Comparison of ENCODE assay signal across 9 cellular contexts in the genomic region with DNA sequence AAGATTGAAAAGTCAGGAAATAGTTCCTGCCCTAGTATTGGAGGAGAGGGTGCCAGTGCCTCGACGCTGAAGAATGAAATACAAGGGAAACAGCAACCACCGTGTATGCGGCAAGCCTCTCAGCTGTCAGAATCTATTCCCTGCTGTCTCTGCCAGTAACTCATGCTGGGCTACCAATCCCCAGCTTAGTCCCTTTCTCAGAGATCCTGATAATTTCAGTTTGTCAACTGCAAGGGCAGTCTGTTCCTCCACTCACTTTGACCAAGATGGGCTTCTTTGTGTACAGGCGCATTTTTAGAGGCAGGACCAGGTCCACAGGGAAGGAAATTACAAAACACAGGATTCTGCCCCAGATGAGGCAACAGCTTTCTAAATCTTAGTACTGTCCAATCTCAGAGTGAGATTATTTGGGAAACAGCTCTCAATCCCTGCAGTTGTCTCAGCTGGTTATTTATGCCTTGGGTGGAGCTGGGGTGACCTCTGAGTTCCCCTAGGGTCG. TPM values are rescaled to one million over a fixed set of nuclear protein-coding genes. Genes with fewer than 3 reads are reported as not detected.
A peak's percentile ranks its signal among the peaks of the same experiment; 100 is the strongest.
DNase-seq lines count a peak whose midpoint lies in the region; ATAC-seq, FAIRE-seq and TF ChIP-seq lines count a peak whose summit lies in the region.
"Had no signal": no experiment of that assay in that cellular context is flagged by ENCODE, and none has a peak within 500 bp of the region (broad histone marks: within the 10 kb centered on the region; RNA-seq: fewer than 3 reads in every experiment).

No MANE protein-coding gene starts in this region.

- ATAC-seq in Right ventricle myocardium superior (ENCODE audit: poor library complexity) (peak; percentile 5), left ventricle myocardium superior (no peak), HG02938 (IDR thresholded peaks at IDR 0.05; ENCODE audit: unreplicated experiment) (no peak)

- no peaks in the 10 kb centered on the region for H3K9me3 ChIP-seq in kidney (ENCODE audit: control insufficient read depth in 1 of 2, low read length in 2 of 2)
- no peaks in the 10 kb centered on the region for H3K9me3 ChIP-seq in uterus
- no peaks in the 10 kb centered on the region for H3K9me3 ChIP-seq in prostate gland

- no peaks in the 10 kb centered on the region for H3K36me3 ChIP-seq in kidney (ENCODE audit: control insufficient read depth in 1 of 2, insufficient read depth in 2 of 2, low read length in 2 of 2)
- H3K36me3 ChIP-seq in uterus: no peaks in the 10 kb centered on the region
- H3K36me3 ChIP-seq in prostate gland: no peaks in the 10 kb centered on the region

- DNase-seq in Right ventricle myocardium superior: no peak
- no peak for DNase-seq in left ventricle myocardium superior
- no peak for DNase-seq in kidney
- DNase-seq in uterus: no peak
- DNase-seq in prostate gland (ENCODE audit: low spot score): no peak
- DNase-seq in HTR-8/SVneo (ENCODE audit: insufficient read length, low spot score): no peak
- DNase-seq: T-helper 9 cell had no signal

- TF ChIP-seq CTCF in kidney (IDR thresholded peaks at IDR 0.05; ENCODE audit: borderline replicate concordance, extremely low read depth, insufficient read depth) (no peak), uterus (IDR thresholded peaks at IDR 0.05) (no peak), prostate gland (IDR thresholded peaks at IDR 0.05) (no peak)

- FAIRE-seq in kidney (lab: Jason Lieb, UNC): no peak
- FAIRE-seq in HTR-8/SVneo (lab: Jason Lieb, UNC): no peak

- no peak for TF ChIP-seq POLR2A in uterus (IDR thresholded peaks at IDR 0.05)
- TF ChIP-seq POLR2A in prostate gland (IDR thresholded peaks at IDR 0.05): no peak

- H3K4me3 ChIP-seq in kidney (ENCODE audit: low read length in 2 of 2): no peak overlapping the region
- no peak overlapping the region for H3K4me3 ChIP-seq in uterus
- no peak overlapping the region for H3K4me3 ChIP-seq in prostate gland

- peak overlapping the region in 1 of 2 donors; percentile 55 for H3K9ac ChIP-seq in kidney (ENCODE audit: low read length in 2 of 2)

- peak overlapping the region; percentile 2 for H3K27ac ChIP-seq in angular gyrus (ENCODE audit: low read depth, low read length)
- peak overlapping the region; percentile 1 to 44 for H3K27ac ChIP-seq in kidney (ENCODE audit: low read depth in 2 of 2, low read length in 2 of 2)
- peak overlapping the region; percentile 4 to 76 for H3K27ac ChIP-seq in uterus
- H3K27ac ChIP-seq in prostate gland: no peak overlapping the region

- H3K4me1 ChIP-seq in kidney (ENCODE audit: control insufficient read depth in 1 of 2, insufficient read depth in 1 of 2, low read depth in 1 of 2, low read length in 2 of 2): peaks cover 12 to 19% of the 10 kb centered on the region in 2 donors
- H3K4me1 ChIP-seq in uterus: peaks cover 0 to 5% of the 10 kb centered on the region in 2 donors
- peaks cover 3% of the 10 kb centered on the region for H3K4me1 ChIP-seq in prostate gland (replicated peaks)

- H3K27me3 ChIP-seq in uterus: no peaks in the 10 kb centered on the region
- H3K27me3 ChIP-seq in prostate gland (replicated peaks; ENCODE audit: insufficient read depth): no peaks in the 10 kb centered on the region

- WGBS in prostate gland: 70% methylated on average over 6 of the region's 6 CpGs

- intact Hi-C loops in Right ventricle myocardium superior (cut with DNase I) (no loop called here), left ventricle myocardium superior (cut with micrococcal nuclease) (no loop called here), kidney (cut with DNase I) (no loop called here), uterus (cut with DNase I; ENCODE audit: low total_unique reads) (no loop called here), prostate gland (cut with DNase I) (no loop called here)

RNA-seq across cellular contexts. Expression of gene NQO1, which starts 1.3 kb away (rescaled TPM):
- total RNA-seq in Right ventricle myocardium superior (45.8 TPM), left ventricle myocardium superior (36.2 TPM), kidney (87.5 TPM), uterus (10 to 100 TPM; 14.7 to 23.8 (median 19.6) TPM), prostate gland (10 to 100 TPM; 25.2 to 43.9 TPM)
- 414 TPM for polyA plus RNA-seq in kidney (ENCODE audit: insufficient read depth, low read depth, low replicate concordance)

RNA-seq across cellular contexts. Expression of gene NOB1, which starts 29.7 kb away (rescaled TPM):
- total RNA-seq in Right ventricle myocardium superior (15.6 TPM), left ventricle myocardium superior (16.8 TPM), kidney (50.4 TPM), uterus (10 to 100 TPM; 15.9 to 50.5 (median 21.0) TPM), prostate gland (10 to 100 TPM; 29.8 to 44.1 TPM)
- polyA plus RNA-seq in kidney (ENCODE audit: insufficient read depth, low read depth, low replicate concordance): 34.9 TPM

RNA-seq across cellular contexts. Expression of gene WWP2, which starts 37.1 kb away (rescaled TPM):
- total RNA-seq in Right ventricle myocardium superior: 21.7 TPM
- 17.2 TPM for total RNA-seq in left ventricle myocardium superior
- 128 TPM for total RNA-seq in kidney
- polyA plus RNA-seq in kidney (ENCODE audit: insufficient read depth, low read depth, low replicate concordance): 30.0 TPM
- 10 to 100 TPM; 12.8 to 57.9 (median 32.4) TPM for total RNA-seq in uterus
- 10 to 100 TPM; 30.9 to 66.3 TPM for total RNA-seq in prostate gland

Comparison
In these comparisons a context has a peak if more than half of its experiments do, and no peak if none do; other contexts are left out.
1. H3K27ac ChIP-seq: peak in angular gyrus (single experiment), kidney (2 of 2) and uterus (2 of 2); none in prostate gland (0 of 2).